1 cellular context compared by ENCODE assay signal in the genomic region with DNA sequence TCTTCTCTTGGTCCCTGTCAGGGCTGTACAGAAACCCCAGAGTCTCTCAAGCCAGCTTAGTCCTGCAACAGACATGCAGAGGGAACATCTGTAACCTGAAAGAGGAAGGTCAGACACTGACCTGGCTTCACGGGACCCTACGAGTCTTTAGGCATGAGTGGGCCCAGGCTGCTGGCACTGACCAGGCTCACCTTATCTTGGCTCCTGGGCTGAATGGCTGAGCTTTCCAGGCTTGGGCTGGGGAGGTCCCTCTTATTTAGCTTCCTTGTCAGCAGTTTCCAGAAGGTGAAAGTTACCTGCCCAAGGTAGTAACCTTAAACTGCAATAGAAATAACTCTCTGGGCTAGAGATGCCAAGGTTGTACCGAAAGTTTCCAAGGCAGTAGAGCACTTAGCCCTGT.
TF ChIP-seq lines count a peak whose summit lies in the region.

No MANE protein-coding gene starts in this region.

TF ChIP-seq in H1, 55 proteins besides CTCF, POLR2A, EP300 and RAD21:
- no peak for TF ChIP-seq RBBP5 (IDR thresholded peaks at IDR 0.05; ENCODE audit: borderline replicate concordance, low read depth, low read length)
- no peak for TF ChIP-seq RFX5 (IDR thresholded peaks at IDR 0.05; ENCODE audit: borderline replicate concordance, low read depth, low read length)
- no peak for TF ChIP-seq SIX5 (IDR thresholded peaks at IDR 0.05; ENCODE audit: low read depth, low read length)
- TF ChIP-seq EZH2 (IDR thresholded peaks at IDR 0.05; ENCODE audit: low read depth, low read length, severe bottlenecking): no peak
- TF ChIP-seq SRF (IDR thresholded peaks at IDR 0.05; ENCODE audit: low read depth, low read length): no peak
- no peak for TF ChIP-seq SP1 (IDR thresholded peaks at IDR 0.05; ENCODE audit: low read depth, low read length)
- no peak for TF ChIP-seq CTBP2 (IDR thresholded peaks at IDR 0.05; ENCODE audit: borderline replicate concordance, insufficient read depth, insufficient read length, low read length)
- TF ChIP-seq, protein P1, sequence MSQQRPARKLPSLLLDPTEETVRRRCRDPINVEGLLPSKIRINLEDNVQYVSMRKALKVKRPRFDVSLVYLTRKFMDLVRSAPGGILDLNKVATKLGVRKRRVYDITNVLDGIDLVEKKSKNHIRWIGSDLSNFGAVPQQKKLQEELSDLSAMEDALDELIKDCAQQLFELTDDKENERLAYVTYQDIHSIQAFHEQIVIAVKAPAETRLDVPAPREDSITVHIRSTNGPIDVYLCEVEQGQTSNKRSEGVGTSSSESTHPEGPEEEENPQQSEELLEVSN (IDR thresholded peaks at IDR 0.05): no peak
- TF ChIP-seq, protein P2, sequence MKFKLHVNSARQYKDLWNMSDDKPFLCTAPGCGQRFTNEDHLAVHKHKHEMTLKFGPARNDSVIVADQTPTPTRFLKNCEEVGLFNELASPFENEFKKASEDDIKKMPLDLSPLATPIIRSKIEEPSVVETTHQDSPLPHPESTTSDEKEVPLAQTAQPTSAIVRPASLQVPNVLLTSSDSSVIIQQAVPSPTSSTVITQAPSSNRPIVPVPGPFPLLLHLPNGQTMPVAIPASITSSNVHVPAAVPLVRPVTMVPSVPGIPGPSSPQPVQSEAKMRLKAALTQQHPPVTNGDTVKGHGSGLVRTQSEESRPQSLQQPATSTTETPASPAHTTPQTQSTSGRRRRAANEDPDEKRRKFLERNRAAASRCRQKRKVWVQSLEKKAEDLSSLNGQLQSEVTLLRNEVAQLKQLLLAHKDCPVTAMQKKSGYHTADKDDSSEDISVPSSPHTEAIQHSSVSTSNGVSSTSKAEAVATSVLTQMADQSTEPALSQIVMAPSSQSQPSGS (IDR thresholded peaks at IDR 0.05; ENCODE audit: low read length): no peak
